Comparison of ENCODE assay signal across 8 cellular contexts in genomic region chr3:40309925-40310635, GRCh38. TPM values are rescaled to one million over a fixed set of nuclear protein-coding genes. Genes with fewer than 3 reads are reported as not detected.
A peak's percentile ranks its signal among the peaks of the same experiment; 100 is the strongest.
DNase-seq lines count a peak whose midpoint lies in the region; ATAC-seq and TF ChIP-seq lines count a peak whose summit lies in the region.

No MANE protein-coding gene starts in this region.

- WGBS in mesodermal cell (ENCODE audit: insufficient coverage in 2 of 2), 2 experiments, result 0% methylated on average over 17 to 35 of the region's 47 CpGs
- 0% methylated on average over 35 of the region's 47 CpGs for WGBS in suprapubic skin

- H3K9me3 Mint-ChIP-seq in endothelial cell (ENCODE audit: unreplicated experiment), result no peaks in the 10 kb centered on the region

- H3K4me3 Mint-ChIP-seq in endothelial cell (ENCODE audit: unreplicated experiment), result peak overlapping the region; percentile 99

- peaks cover 23% of the 10 kb centered on the region for H3K36me3 Mint-ChIP-seq in endothelial cell (ENCODE audit: low read depth, unreplicated experiment)

- peak; percentile 23 for ATAC-seq in GM21390 (IDR thresholded peaks at IDR 0.05; ENCODE audit: unreplicated experiment)

- H3K4me1 ChIP-seq in mesodermal cell (ENCODE audit: control insufficient read depth, insufficient read depth, low read length, poor library complexity, severe bottlenecking) (peaks cover 11% of the 10 kb centered on the region), suprapubic skin (peaks cover 44% of the 10 kb centered on the region)

- DNase-seq in EL (peak; percentile 36), HS-27A (ENCODE audit: low read depth) (peak; percentile 26), endothelial cell (ENCODE audit: low spot score) (peak; percentile 47), suprapubic skin (ENCODE audit: low spot score in 2 of 2) (peak; percentile 80 to 82), NCI-H1694 treated with DMSO at 0.1 percent for 48 hours (lab: John Stamatoyannopoulos, UW) (no peak)
- DNase-seq in activated CD4-positive, alpha-beta T cell treated with anti-CD3 and anti-CD28 coated beads for 4 hours, result peak; percentile 20 to 28

- peaks cover 12% of the 10 kb centered on the region for H3K4me1 Mint-ChIP-seq in endothelial cell (ENCODE audit: unreplicated experiment)

- H3K27ac ChIP-seq in mesodermal cell (ENCODE audit: low read depth, low read length, severe bottlenecking) (peak overlapping the region; percentile 93), suprapubic skin (peak overlapping the region; percentile 93)

- no peaks in the 10 kb centered on the region for H3K9me3 ChIP-seq in mesodermal cell (ENCODE audit: control insufficient read depth, low read length)
- no peaks in the 10 kb centered on the region for H3K9me3 ChIP-seq in suprapubic skin

- peaks cover 3% of the 10 kb centered on the region for H3K27me3 Mint-ChIP-seq in endothelial cell (ENCODE audit: unreplicated experiment)

- peak overlapping the region; percentile 78 for H3K4me3 ChIP-seq in mesodermal cell (ENCODE audit: extremely low read depth, insufficient read depth, low read length, poor library complexity, severe bottlenecking)
- H3K4me3 ChIP-seq in suprapubic skin, result peak overlapping the region; percentile 75

- TF ChIP-seq CTCF in endothelial cell (IDR thresholded peaks at IDR 0.05; ENCODE audit: unreplicated experiment) (no peak), suprapubic skin (IDR thresholded peaks at IDR 0.05) (no peak)

- H3K27ac Mint-ChIP-seq in endothelial cell (ENCODE audit: unreplicated experiment), result peak overlapping the region; percentile 98

- no peak for TF ChIP-seq POLR2A in suprapubic skin (IDR thresholded peaks at IDR 0.05)

- H3K27me3 ChIP-seq in suprapubic skin, result no peaks in the 10 kb centered on the region

- H3K36me3 ChIP-seq in mesodermal cell (ENCODE audit: control insufficient read depth, insufficient read depth, low read length), result peaks cover 40% of the 10 kb centered on the region
- H3K36me3 ChIP-seq in suprapubic skin, result peaks cover 26% of the 10 kb centered on the region

- no peak for TF ChIP-seq EP300 in suprapubic skin (IDR thresholded peaks at IDR 0.05)

RNA-seq across cellular contexts. Expression of gene EIF1B, which starts 0.6 kb away (rescaled TPM):
- total RNA-seq in endothelial cell (ENCODE audit: unreplicated experiment), result 68.8 TPM
- polyA plus RNA-seq in mesodermal cell (2013, experiment 1 of 2), result 152 TPM
- polyA plus RNA-seq in mesodermal cell (2013, experiment 2 of 2), result 157 TPM
- 10 to 100 TPM; 16.5 to 31.2 (median 21.0) TPM for total RNA-seq in suprapubic skin
